ENCODE assay signal across 14 cellular contexts in genomic region chr1:186236921-186237320, GRCh38. TPM values are rescaled to one million over a fixed set of nuclear protein-coding genes. Genes with fewer than 3 reads are reported as not detected.
DNase-seq lines count a peak whose midpoint lies in the region; ATAC-seq, FAIRE-seq and TF ChIP-seq lines count a peak whose summit lies in the region.
"Had no signal": no experiment of that assay in that cellular context is flagged by ENCODE, and none has a peak within 500 bp of the region (broad histone marks: within the 10 kb centered on the region; RNA-seq: fewer than 3 reads in every experiment).

No MANE protein-coding gene starts in this region.

- no peak for TF ChIP-seq EP300 in ovary (IDR thresholded peaks at IDR 0.05)

- TF ChIP-seq POLR2A in ovary (IDR thresholded peaks at IDR 0.05) = no peak

- ATAC-seq in left lung = peak; percentile 74

- H3K4me3 ChIP-seq in bronchial epithelial cell (ENCODE audit: low read depth, low read length) (no peak overlapping the region), left lung (no peak overlapping the region), ovary (no peak overlapping the region), tibial artery (no peak overlapping the region)

- WGBS in ovary, 3 donors = 51 to 94% (median 90%) methylated on average over 3 of the region's 3 CpGs

- H3K9me3 ChIP-seq in left lung (no peaks in the 10 kb centered on the region), ovary (no peaks in the 10 kb centered on the region), tibial artery (no peaks in the 10 kb centered on the region)

- H3K4me1 ChIP-seq in left lung = no peaks in the 10 kb centered on the region
- no peaks in the 10 kb centered on the region for H3K4me1 ChIP-seq in ovary (ENCODE audit: insufficient read depth)
- H3K4me1 ChIP-seq in tibial artery = no peaks in the 10 kb centered on the region

- H3K36me3 ChIP-seq in bronchial epithelial cell (ENCODE audit: control insufficient read depth, insufficient read depth, low read length) (no peaks in the 10 kb centered on the region), left lung (no peaks in the 10 kb centered on the region), ovary (no peaks in the 10 kb centered on the region), tibial artery (no peaks in the 10 kb centered on the region)

- no peak overlapping the region for H3K4me3 Mint-ChIP-seq in mesothelial cell of epicardium
- H3K4me3 Mint-ChIP-seq: activated naive CD8-positive, alpha-beta T cell; T-helper 1 cell treated with Interleukin-12 subunit alpha and Interleukin-12 subunit beta and Interleukin-4 antibody, amounts not matched to agents 30 μg/mL and 1 μg/mL, for 36 hours had no signal

- no peak for TF ChIP-seq CTCF in bronchial epithelial cell (IDR thresholded peaks at IDR 0.05; ENCODE audit: insufficient read depth, low read length, severe bottlenecking)
- no peak for TF ChIP-seq CTCF in left lung (IDR thresholded peaks at IDR 0.05)
- no peak for TF ChIP-seq CTCF in ovary (IDR thresholded peaks at IDR 0.05)
- no peak for TF ChIP-seq CTCF in mesothelial cell of epicardium (IDR thresholded peaks at IDR 0.05; ENCODE audit: unreplicated experiment)
- TF ChIP-seq CTCF in tibial artery (IDR thresholded peaks at IDR 0.05) = no peak

- peaks cover 14% of the 10 kb centered on the region for H3K9me3 Mint-ChIP-seq in mesothelial cell of epicardium
- H3K9me3 Mint-ChIP-seq: T-helper 1 cell treated with Interleukin-12 subunit alpha and Interleukin-12 subunit beta and Interleukin-4 antibody, amounts not matched to agents 30 μg/mL and 1 μg/mL, for 36 hours had no signal

- DNase-seq in AG20443 (ENCODE audit: low spot score) = peak; percentile 86
- DNase-seq in LoVo (ENCODE audit: low spot score) = peak; percentile 70
- DNase-seq in bronchial epithelial cell (ENCODE audit: low read depth) = peak; percentile 97
- DNase-seq in left lung = no peak
- DNase-seq in globus pallidus (ENCODE audit: low spot score) = no peak
- no peak for DNase-seq in ovary
- DNase-seq in mesothelial cell of epicardium (ENCODE audit: low spot score in 2 of 2, unreplicated experiment in 2 of 2) = no peak
- DNase-seq in tibial artery = no peak
- DNase-seq: activated CD4-positive, alpha-beta T cell treated with anti-CD3 and anti-CD28 coated beads, Interleukin-2, amount 50 U/mL, for 48 hours; left cardiac atrium; NCI-H1105 treated with DMSO at 0.1 percent for 48 hours; NCI-H82 had no signal

- intact Hi-C loops in left lung (cut with DNase I) (no loop called here), ovary (cut with DNase I) (no loop called here), tibial artery (cut with DNase I; ENCODE audit: low total_unique reads) (no loop called here)

- no peaks in the 10 kb centered on the region for H3K27me3 Mint-ChIP-seq in mesothelial cell of epicardium (ENCODE audit: low read depth)

- H3K36me3 Mint-ChIP-seq in mesothelial cell of epicardium = no peaks in the 10 kb centered on the region
- H3K36me3 Mint-ChIP-seq: activated naive CD8-positive, alpha-beta T cell had no signal

- H3K27ac Mint-ChIP-seq in mesothelial cell of epicardium = no peak overlapping the region
- H3K27ac Mint-ChIP-seq: activated naive CD8-positive, alpha-beta T cell; T-helper 1 cell treated with Interleukin-12 subunit alpha and Interleukin-12 subunit beta and Interleukin-4 antibody, amounts not matched to agents 30 μg/mL and 1 μg/mL, for 36 hours had no signal

- FAIRE-seq in bronchial epithelial cell (lab: Jason Lieb, UNC) = peak; percentile 81

- H3K27ac ChIP-seq in left lung (no peak overlapping the region), ovary (no peak overlapping the region), tibial artery (no peak overlapping the region)

- H3K4me1 Mint-ChIP-seq in mesothelial cell of epicardium = no peaks in the 10 kb centered on the region

- no peaks in the 10 kb centered on the region for H3K27me3 ChIP-seq in bronchial epithelial cell (ENCODE audit: control insufficient read depth, insufficient read depth, low read length)
- no peaks in the 10 kb centered on the region for H3K27me3 ChIP-seq in left lung
- no peaks in the 10 kb centered on the region for H3K27me3 ChIP-seq in ovary
- no peaks in the 10 kb centered on the region for H3K27me3 ChIP-seq in tibial artery

RNA-seq across cellular contexts. Expression of gene PRG4, which starts 59.2 kb away (rescaled TPM):
- total RNA-seq in bronchial epithelial cell (not detected in 2 replicates), left lung (1 to 10 TPM; 6.7 to 9.9 TPM), ovary (10 to 100 TPM in 1 of 7 donors, 1 to 10 TPM in 4, under 1 TPM in 2; 0.20 to 20.4 (median 1.7) TPM), mesothelial cell of epicardium (0.04 TPM in 2 of 3 replicates, not detected in the other)
- polyA plus RNA-seq in ovary = 1 to 10 TPM; 1.7 to 8.2 TPM

Comparison
In these comparisons a context has a peak if more than half of its experiments do, and no peak if none do; other contexts are left out.
1. DNase-seq: peak in AG20443 (single experiment), LoVo (single experiment) and bronchial epithelial cell (single experiment); none in left lung (0 of 2), globus pallidus (single experiment), ovary (0 of 5), mesothelial cell of epicardium (0 of 2) and tibial artery (0 of 2).